In the genomic region with DNA sequence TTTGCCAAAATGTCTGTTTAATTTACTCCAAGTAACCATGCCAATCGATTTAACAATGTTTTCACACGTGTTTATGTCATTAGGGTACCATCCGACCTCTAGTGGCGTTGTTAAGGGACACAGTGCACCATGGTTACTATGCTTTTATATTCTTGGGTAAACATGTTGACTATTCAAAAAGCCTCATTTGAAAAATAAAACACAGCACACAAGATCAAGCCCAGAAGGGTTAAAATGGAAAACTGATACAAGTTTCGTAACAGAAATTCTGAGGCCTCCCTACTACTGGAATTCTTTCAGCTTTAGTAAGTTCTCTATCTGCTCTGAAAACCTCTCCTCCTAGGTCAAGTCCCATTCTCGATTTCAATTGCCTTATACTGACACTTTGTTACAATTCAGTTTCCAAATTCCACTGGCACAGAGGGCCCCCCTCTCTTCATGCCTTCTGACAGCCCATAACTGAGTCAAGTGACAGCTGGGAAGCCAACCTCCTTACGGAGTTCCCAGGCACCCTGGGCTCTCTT, we compare ENCODE assay signal across 8 cellular contexts. TPM values are rescaled to one million over a fixed set of nuclear protein-coding genes. Genes with fewer than 3 reads are reported as not detected.
DNase-seq lines count a peak whose midpoint lies in the region; ATAC-seq and TF ChIP-seq lines count a peak whose summit lies in the region.

No MANE protein-coding gene starts in this region.

- H3K27me3 Mint-ChIP-seq in activated T-helper 2 cell treated with anti-CD3 and anti-CD28 coated beads, Interferon-gamma antibody, Interleukin-2, Interleukin-4, amounts not matched to agents 10 μg/mL and 5 μg/mL and 100 μg/mL, durations not matched to agents 14 hours and 24 hours and 36 hours (ENCODE audit: low read depth), result no peaks in the 10 kb centered on the region

- H3K27me3 ChIP-seq in hepatocyte, result no peaks in the 10 kb centered on the region
- no peaks in the 10 kb centered on the region for H3K27me3 ChIP-seq in smooth muscle cell (ENCODE audit: low read depth)

- WGBS in hepatocyte (ENCODE audit: low lambda C conversion rate, missing lambda C conversion rate), result 23% methylated on average over 7 of the region's 7 CpGs
- WGBS in smooth muscle cell (ENCODE audit: low lambda C conversion rate), result 32% methylated on average over 7 of the region's 7 CpGs

- H3K9me3 ChIP-seq in hepatocyte (ENCODE audit: low read depth), result no peaks in the 10 kb centered on the region
- H3K9me3 ChIP-seq in smooth muscle cell (replicated peaks; ENCODE audit: low read depth), result no peaks in the 10 kb centered on the region

- H2AFZ ChIP-seq in hepatocyte, result no peak overlapping the region
- H2AFZ ChIP-seq in smooth muscle cell (ENCODE audit: low read depth), result no peak overlapping the region

- peaks cover 6% of the 10 kb centered on the region for H3K36me3 Mint-ChIP-seq in activated T-helper 2 cell treated with anti-CD3 and anti-CD28 coated beads, Interferon-gamma antibody, Interleukin-2, Interleukin-4, amounts not matched to agents 10 μg/mL and 5 μg/mL and 100 μg/mL, durations not matched to agents 14 hours and 24 hours and 36 hours (ENCODE audit: low read depth)

- H3K36me3 ChIP-seq in hepatocyte (replicated peaks; ENCODE audit: insufficient read depth, low read depth) (no peaks in the 10 kb centered on the region), smooth muscle cell (ENCODE audit: low read depth) (no peaks in the 10 kb centered on the region)

- ATAC-seq in GM21528 (IDR thresholded peaks at IDR 0.05; ENCODE audit: low FRiP score, unreplicated experiment), result no peak
- ATAC-seq in GM21423 (IDR thresholded peaks at IDR 0.05; ENCODE audit: unreplicated experiment), result no peak

- peaks cover 26% of the 10 kb centered on the region for H3K4me1 ChIP-seq in hepatocyte (ENCODE audit: insufficient read depth)
- H3K4me1 ChIP-seq in smooth muscle cell (ENCODE audit: low read depth), result peaks cover 20% of the 10 kb centered on the region

- H3K9me2 ChIP-seq in hepatocyte (replicated peaks; ENCODE audit: insufficient read depth), result no peaks in the 10 kb centered on the region

- H3K9me3 Mint-ChIP-seq in activated T-helper 2 cell treated with anti-CD3 and anti-CD28 coated beads, Interferon-gamma antibody, Interleukin-2, Interleukin-4, amounts not matched to agents 10 μg/mL and 5 μg/mL and 100 μg/mL, durations not matched to agents 14 hours and 24 hours and 36 hours, result no peaks in the 10 kb centered on the region

- DNase-seq in activated CD4-positive, CD25-positive, alpha-beta regulatory T cell treated with anti-CD3 and anti-CD28 coated beads, Interleukin-2, amount 50 U/mL, for 16 hours (ENCODE audit: low read depth, low spot score), result peak; percentile 25
- DNase-seq in activated CD4-positive, CD25-positive, alpha-beta regulatory T cell treated with anti-CD3 and anti-CD28 coated beads, Interleukin-2, amount 50 U/mL, for 72 hours, result no peak
- peak; percentile 62 for DNase-seq in LNCaP clone FGC (ENCODE audit: low read depth)
- DNase-seq in activated T-helper 2 cell treated with anti-CD3 and anti-CD28 coated beads, Interferon-gamma antibody, Interleukin-2, Interleukin-4, amounts not matched to agents 10 μg/mL and 5 μg/mL and 100 μg/mL, durations not matched to agents 14 hours and 24 hours and 36 hours (ENCODE audit: low spot score), result peak; percentile 16
- DNase-seq in hepatocyte (ENCODE audit: low spot score), result no peak
- DNase-seq in smooth muscle cell (lab: John Stamatoyannopoulos, UW; ENCODE audit: unreplicated experiment), result no peak

- peak overlapping the region; percentile 81 for H3K4me3 ChIP-seq in LNCaP clone FGC (ENCODE audit: low read depth, low read length)
- peak overlapping the region; percentile 59 for H3K4me3 ChIP-seq in hepatocyte
- peak overlapping the region; percentile 84 for H3K4me3 ChIP-seq in smooth muscle cell

- H3K9ac ChIP-seq in smooth muscle cell (ENCODE audit: low read depth), result peak overlapping the region; percentile 61

- peaks cover 64% of the 10 kb centered on the region for H3K79me2 ChIP-seq in hepatocyte
- peaks cover 66% of the 10 kb centered on the region for H3K79me2 ChIP-seq in smooth muscle cell (ENCODE audit: low read depth)

- peak overlapping the region; percentile 78 for H3K4me3 Mint-ChIP-seq in activated T-helper 2 cell treated with anti-CD3 and anti-CD28 coated beads, Interferon-gamma antibody, Interleukin-2, Interleukin-4, amounts not matched to agents 10 μg/mL and 5 μg/mL and 100 μg/mL, durations not matched to agents 14 hours and 24 hours and 36 hours (ENCODE audit: low read depth)

- intact Hi-C loops in activated T-helper 2 cell treated with anti-CD3 and anti-CD28 coated beads, Interferon-gamma antibody, Interleukin-2, Interleukin-4, amounts not matched to agents 10 μg/mL and 5 μg/mL and 100 μg/mL, durations not matched to agents 14 hours and 24 hours and 36 hours (cut with micrococcal nuclease), result loop anchor here (1.0 to 10.0 kb wide), 3 partner anchors 107 to 515 kb away; no protein-coding TSS in a partner anchor

- H3K27ac Mint-ChIP-seq in activated T-helper 2 cell treated with anti-CD3 and anti-CD28 coated beads, Interferon-gamma antibody, Interleukin-2, Interleukin-4, amounts not matched to agents 10 μg/mL and 5 μg/mL and 100 μg/mL, durations not matched to agents 14 hours and 24 hours and 36 hours, result peak overlapping the region; percentile 64

- peak overlapping the region; percentile 91 for H3K4me2 ChIP-seq in hepatocyte
- peak overlapping the region; percentile 89 for H3K4me2 ChIP-seq in smooth muscle cell

- H3K27ac ChIP-seq in hepatocyte, result peak overlapping the region; percentile 45
- peak overlapping the region; percentile 73 for H3K27ac ChIP-seq in smooth muscle cell (ENCODE audit: low read depth)

- no peaks in the 10 kb centered on the region for H3F3A ChIP-seq in smooth muscle cell (ENCODE audit: low read depth)

- peak; percentile 55 for TF ChIP-seq CTCF in LNCaP clone FGC (IDR thresholded peaks at IDR 0.05; ENCODE audit: control insufficient read depth, extremely low read depth, insufficient read depth)
- peak; percentile 20 for TF ChIP-seq CTCF in hepatocyte (IDR thresholded peaks at IDR 0.05; ENCODE audit: poor library complexity)
- peak; percentile 20 for TF ChIP-seq CTCF in smooth muscle cell (IDR thresholded peaks at IDR 0.05; ENCODE audit: borderline replicate concordance, insufficient read depth, poor library complexity, severe bottlenecking)

- peaks cover 40% of the 10 kb centered on the region for H3K4me1 Mint-ChIP-seq in activated T-helper 2 cell treated with anti-CD3 and anti-CD28 coated beads, Interferon-gamma antibody, Interleukin-2, Interleukin-4, amounts not matched to agents 10 μg/mL and 5 μg/mL and 100 μg/mL, durations not matched to agents 14 hours and 24 hours and 36 hours (ENCODE audit: low read depth)

- H4K20me1 ChIP-seq in hepatocyte (ENCODE audit: insufficient read depth, poor library complexity, severe bottlenecking), result peaks cover 60% of the 10 kb centered on the region
- H4K20me1 ChIP-seq in smooth muscle cell (ENCODE audit: low read depth), result peaks cover 64% of the 10 kb centered on the region

RNA-seq across cellular contexts. Expression of a gene that starts 2.1 kb away (rescaled TPM):
- total RNA-seq in activated T-helper 2 cell treated with anti-CD3 and anti-CD28 coated beads, Interferon-gamma antibody, Interleukin-2, Interleukin-4, amounts not matched to agents 10 μg/mL and 5 μg/mL and 100 μg/mL, durations not matched to agents 14 hours and 24 hours and 36 hours, result 51.6 and 51.7 TPM in 2 replicates
- 71.2 and 71.6 TPM in 2 replicates for total RNA-seq in hepatocyte
- polyA plus RNA-seq in hepatocyte, result 74.6 and 78.1 TPM in 2 replicates
- 89.9 and 96.1 TPM in 2 replicates for total RNA-seq in smooth muscle cell
- 55.1 and 61.6 TPM in 2 replicates for polyA plus RNA-seq in smooth muscle cell

Comparison
In these comparisons a context has a peak if more than half of its experiments do, and no peak if none do; other contexts are left out.
1. DNase-seq: peak in activated CD4-positive, CD25-positive, alpha-beta regulatory T cell treated with anti-CD3 and anti-CD28 coated beads, Interleukin-2, amount 50 U/mL, for 16 hours (single experiment), LNCaP clone FGC (single experiment) and activated T-helper 2 cell treated with anti-CD3 and anti-CD28 coated beads, Interferon-gamma antibody, Interleukin-2, Interleukin-4, amounts not matched to agents 10 μg/mL and 5 μg/mL and 100 μg/mL, durations not matched to agents 14 hours and 24 hours and 36 hours (single experiment); none in activated CD4-positive, CD25-positive, alpha-beta regulatory T cell treated with anti-CD3 and anti-CD28 coated beads, Interleukin-2, amount 50 U/mL, for 72 hours (single experiment), hepatocyte (single experiment) and smooth muscle cell (single experiment).
2. Peak in every context shown above with its lines, with median percentiles within 50 percentile points of each other: H3K4me3 ChIP-seq and CTCF ChIP-seq.